26 cellular contexts compared by ENCODE assay signal in the genomic region with DNA sequence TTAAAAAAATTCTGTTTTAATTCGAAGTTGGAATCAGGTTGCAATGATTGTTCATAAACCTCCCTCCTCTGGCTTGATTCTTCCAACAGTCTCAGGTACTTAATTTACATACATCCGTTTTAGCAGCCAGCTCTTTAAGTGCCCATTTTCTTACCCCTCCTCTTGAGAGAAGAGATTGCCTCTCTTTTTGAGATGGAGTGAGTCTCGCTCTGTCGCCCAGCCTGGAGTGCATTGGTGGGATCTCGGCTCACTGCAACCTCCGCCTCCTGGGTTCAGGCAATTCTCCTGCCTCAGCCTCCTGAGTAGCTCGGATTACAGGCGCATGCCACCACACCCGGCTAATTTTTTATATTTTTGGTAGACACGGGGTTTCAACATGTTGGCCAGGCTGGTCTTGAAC.
DNase-seq lines count a peak whose midpoint lies in the region; ATAC-seq and TF ChIP-seq lines count a peak whose summit lies in the region.
"Had no signal": no experiment of that assay in that cellular context is flagged by ENCODE, and none has a peak within 500 bp of the region (broad histone marks: within the 10 kb centered on the region; RNA-seq: fewer than 3 reads in every experiment).

No MANE protein-coding gene starts in this region.

- no peak overlapping the region for H3K9ac ChIP-seq in endodermal cell (ENCODE audit: extremely low read depth, low read length, poor library complexity, severe bottlenecking)

- H3K36me3 ChIP-seq in CD8-positive, alpha-beta memory T cell (ENCODE audit: insufficient read depth, low read length): peaks cover 35% of the 10 kb centered on the region
- no peaks in the 10 kb centered on the region for H3K36me3 ChIP-seq in endodermal cell (ENCODE audit: control insufficient read depth, insufficient read depth, low read length)
- H3K36me3 ChIP-seq: breast epithelium, ovary had no signal

- H3K27ac ChIP-seq in CD8-positive, alpha-beta memory T cell (ENCODE audit: low read depth, low read length): no peak overlapping the region
- no peak overlapping the region for H3K27ac ChIP-seq in endodermal cell (ENCODE audit: low read depth, low read length)
- H3K27ac ChIP-seq: breast epithelium, coronary artery, ovary, SK-N-MC, skin epidermis, VCaP had no signal

- H3K9me3 Mint-ChIP-seq in activated CD4-positive, alpha-beta T cell treated with anti-CD3 and anti-CD28 coated beads, Interleukin-2, amount 10 ng/mL, durations not matched to agents 24 days and 14 days: no peaks in the 10 kb centered on the region
- H3K9me3 Mint-ChIP-seq in CD8-positive, alpha-beta memory T cell: no peaks in the 10 kb centered on the region
- no peaks in the 10 kb centered on the region for H3K9me3 Mint-ChIP-seq in WTC11
- no peaks in the 10 kb centered on the region for H3K9me3 Mint-ChIP-seq in endodermal cell
- H3K9me3 Mint-ChIP-seq in Calu3 (ENCODE audit: low read depth, unreplicated experiment): peaks cover 3% of the 10 kb centered on the region
- H3K9me3 Mint-ChIP-seq: nephron progenitor cell had no signal

- H3K27me3 Mint-ChIP-seq in activated CD4-positive, alpha-beta T cell treated with anti-CD3 and anti-CD28 coated beads, Interleukin-2, amount 10 ng/mL, durations not matched to agents 24 days and 14 days: no peaks in the 10 kb centered on the region
- no peaks in the 10 kb centered on the region for H3K27me3 Mint-ChIP-seq in CD8-positive, alpha-beta memory T cell
- H3K27me3 Mint-ChIP-seq in WTC11 (ENCODE audit: low read depth) (peaks cover 3% of the 10 kb centered on the region; the same call in 1 of the 2 replicates), endodermal cell (ENCODE audit: insufficient read depth) (no peaks in the 10 kb centered on the region), Calu3 (ENCODE audit: unreplicated experiment) (no peaks in the 10 kb centered on the region)

- POLR2A ChIA-PET in CD8-positive, alpha-beta memory T cell (lab: Charles Lee): interaction anchor here (1.0 kb wide), 2 partner anchors 147 to 171 kb away, joined by 3 to 4 read pairs; partner anchors contain the start of genes AMIGO2 and PCED1B
- POLR2A ChIA-PET in WTC11 (lab: Charles Lee): no interaction called here

- 86 to 94% methylated on average over 9 to 10 of the region's 10 CpGs for WGBS in endodermal cell (ENCODE audit: insufficient coverage in 1 of 2, insufficient read length in 1 of 2), 2 experiments

- H3K4me3 ChIP-seq in CD8-positive, alpha-beta memory T cell (ENCODE audit: low read length): no peak overlapping the region
- H3K4me3 ChIP-seq in endodermal cell (ENCODE audit: low read length): no peak overlapping the region
- H3K4me3 ChIP-seq: breast epithelium, coronary artery, ovary, SK-N-MC, skin epidermis had no signal

- CTCF ChIA-PET in CD8-positive, alpha-beta memory T cell (lab: Charles Lee): interaction anchor here (1.0 to 2.7 kb wide), 3 partner anchors 16 to 172 kb away, joined by 3 to 8 read pairs (median 3); partner anchors contain the start of gene AMIGO2
- CTCF ChIA-PET in WTC11 (lab: Charles Lee): interaction anchor here (1.4 to 2.5 kb wide), 2 partner anchors 32 to 82 kb away, joined by 4 to 7 read pairs; no protein-coding TSS in a partner anchor
- CTCF ChIA-PET in Calu3 (lab: Charles Lee): no interaction called here

- H3K36me3 Mint-ChIP-seq in activated CD4-positive, alpha-beta T cell treated with anti-CD3 and anti-CD28 coated beads, Interleukin-2, amount 10 ng/mL, durations not matched to agents 24 days and 14 days (ENCODE audit: low read depth): peaks cover 79% of the 10 kb centered on the region
- H3K36me3 Mint-ChIP-seq in CD8-positive, alpha-beta memory T cell: peaks cover 10 to 81% (median 29%) of the 10 kb centered on the region in 3 donors
- no peaks in the 10 kb centered on the region for H3K36me3 Mint-ChIP-seq in WTC11
- H3K36me3 Mint-ChIP-seq in endodermal cell (ENCODE audit: low read depth): no peaks in the 10 kb centered on the region
- H3K36me3 Mint-ChIP-seq in Calu3 (ENCODE audit: insufficient read depth, unreplicated experiment): peaks cover 5% of the 10 kb centered on the region

- H3K4me1 ChIP-seq in CD8-positive, alpha-beta memory T cell (ENCODE audit: insufficient read depth, low read length): peaks cover 80% of the 10 kb centered on the region
- peaks cover 3% of the 10 kb centered on the region for H3K4me1 ChIP-seq in endodermal cell (ENCODE audit: control insufficient read depth, insufficient read depth, low read length)
- H3K4me1 ChIP-seq: breast epithelium had no signal

- no peak for TF ChIP-seq CTCF in WTC11 (IDR thresholded peaks at IDR 0.05)
- no peak for TF ChIP-seq CTCF in endodermal cell (conservative IDR thresholded peaks at IDR 0.05)
- TF ChIP-seq CTCF in Calu3 (IDR thresholded peaks at IDR 0.05; ENCODE audit: unreplicated experiment): no peak

- intact Hi-C loops in activated CD4-positive, alpha-beta T cell treated with anti-CD3 and anti-CD28 coated beads, Interleukin-2, amount 10 ng/mL, durations not matched to agents 24 days and 14 days (cut with micrococcal nuclease): no loop called here
- intact Hi-C loops in Calu3 (cut with micrococcal nuclease; ENCODE audit: unreplicated experiment): no loop called here

- H3K4me1 Mint-ChIP-seq in activated CD4-positive, alpha-beta T cell treated with anti-CD3 and anti-CD28 coated beads, Interleukin-2, amount 10 ng/mL, durations not matched to agents 24 days and 14 days: peaks cover 67% of the 10 kb centered on the region
- H3K4me1 Mint-ChIP-seq in CD8-positive, alpha-beta memory T cell: peaks cover 76 to 89% (median 87%) of the 10 kb centered on the region in 3 donors
- peaks cover 53% of the 10 kb centered on the region for H3K4me1 Mint-ChIP-seq in WTC11
- peaks cover 36% of the 10 kb centered on the region for H3K4me1 Mint-ChIP-seq in endodermal cell
- peaks cover 24% of the 10 kb centered on the region for H3K4me1 Mint-ChIP-seq in Calu3 (ENCODE audit: low read depth, unreplicated experiment)

- no peaks in the 10 kb centered on the region for H3K9me3 ChIP-seq in CD8-positive, alpha-beta memory T cell (ENCODE audit: low read length)
- H3K9me3 ChIP-seq in endodermal cell (ENCODE audit: control insufficient read depth, low read length): no peaks in the 10 kb centered on the region
- H3K9me3 ChIP-seq: breast epithelium, ovary had no signal

- no peak for ATAC-seq in WTC11
- ATAC-seq in GM21717 (IDR thresholded peaks at IDR 0.05; ENCODE audit: unreplicated experiment): no peak
- ATAC-seq: HCT116 had no signal

- peak overlapping the region; percentile 22 for H3K27ac Mint-ChIP-seq in activated CD4-positive, alpha-beta T cell treated with anti-CD3 and anti-CD28 coated beads, Interleukin-2, amount 10 ng/mL, durations not matched to agents 24 days and 14 days
- peak overlapping the region; percentile 17 to 91 (median 68) for H3K27ac Mint-ChIP-seq in CD8-positive, alpha-beta memory T cell
- H3K27ac Mint-ChIP-seq in WTC11 (peak overlapping the region; percentile 82), endodermal cell (peak overlapping the region; percentile 66), Calu3 (ENCODE audit: unreplicated experiment) (no peak overlapping the region)
- H3K27ac Mint-ChIP-seq: nephron progenitor cell had no signal

- no peak overlapping the region for H3K4me3 Mint-ChIP-seq in activated CD4-positive, alpha-beta T cell treated with anti-CD3 and anti-CD28 coated beads, Interleukin-2, amount 10 ng/mL, durations not matched to agents 24 days and 14 days
- H3K4me3 Mint-ChIP-seq in CD8-positive, alpha-beta memory T cell: peak overlapping the region in 3 of 7 donors; percentile 1 to 54 (median 45)
- no peak overlapping the region for H3K4me3 Mint-ChIP-seq in WTC11
- H3K4me3 Mint-ChIP-seq in endodermal cell: no peak overlapping the region
- no peak overlapping the region for H3K4me3 Mint-ChIP-seq in Calu3 (ENCODE audit: low read depth, unreplicated experiment)
- H3K4me3 Mint-ChIP-seq: nephron progenitor cell had no signal

- BruUV-seq in Calu3 (replicated peaks; lab: Mats Ljungman, UMichigan): no TSS peak

- DNase-seq in activated CD4-positive, alpha-beta T cell treated with anti-CD3 and anti-CD28 coated beads, Interleukin-2, amount 10 ng/mL, durations not matched to agents 24 days and 14 days: no peak
- no peak for DNase-seq in activated CD4-positive, alpha-beta T cell treated with anti-CD3 and anti-CD28 coated beads, Interleukin-2, amount 50 U/mL, for 1 hour
- no peak for DNase-seq in CD8-positive, alpha-beta memory T cell
- DNase-seq in WTC11 (ENCODE audit: low spot score) (no peak), endodermal cell (no peak), Calu3 (no peak), NCI-H1417 (lab: John Stamatoyannopoulos, UW) (no peak)
- DNase-seq: activated gamma-delta T cell treated with Interleukin-2 at 50 U/mL for 16 hours; AML-193; DMS53; effector memory CD4-positive, alpha-beta T cell; erythroblast; GF-D8; KG1; NCI-H146; nephron progenitor cell; ovary; retina; trophoblast cell had no signal

- no peaks in the 10 kb centered on the region for H3K27me3 ChIP-seq in CD8-positive, alpha-beta memory T cell (ENCODE audit: insufficient read depth, low read length, poor library complexity, severe bottlenecking)
- H3K27me3 ChIP-seq in endodermal cell (ENCODE audit: control insufficient read depth, insufficient read depth, low read length, poor library complexity, severe bottlenecking): no peaks in the 10 kb centered on the region
- H3K27me3 ChIP-seq: breast epithelium, ovary had no signal

TF ChIP-seq in WTC11, 78 proteins besides CTCF, POLR2A, EP300 and RAD21:
- TF ChIP-seq ZNF121 (CRISPR knock-in tag; IDR thresholded peaks at IDR 0.05) (peak; percentile 97), CDX4 (CRISPR knock-in tag; IDR thresholded peaks at IDR 0.05; ENCODE audit: borderline replicate concordance) (no peak)
TF ChIP-seq in WTC11: peak in this region for 1.
